Comparison of ENCODE assay signal across 29 cellular contexts in genomic region chr3:24886511-24886910, GRCh38.
"Had no signal": no experiment of that assay in that cellular context is flagged by ENCODE, and none has a peak within 500 bp of the region (broad histone marks: within the 10 kb centered on the region; RNA-seq: fewer than 3 reads in every experiment).

No MANE protein-coding gene starts in this region.

- H3K36me3 ChIP-seq: ascending aorta, cardiac muscle cell, SJCRH30 had no signal

- H3K36me3 Mint-ChIP-seq: activated naive CD4-positive, alpha-beta T cell treated with anti-CD3 and anti-CD28 coated beads, Interleukin-2, amount 50 U/mL, for 24 hours; activated naive CD8-positive, alpha-beta T cell treated with anti-CD3 and anti-CD28 coated beads, Interleukin-2, amount 10 ng/mL, durations not matched to agents 7 days and 5 days; IgD-negative memory B cell had no signal

- H3K27me3 Mint-ChIP-seq: activated CD4-positive, alpha-beta T cell treated with anti-CD3 and anti-CD28 coated beads for 36 hours; activated CD4-positive, alpha-beta T cell treated with anti-CD3 and anti-CD28 coated beads, Interleukin-2, amount 10 ng/mL, durations not matched to agents 7 days and 5 days; activated naive CD4-positive, alpha-beta T cell treated with anti-CD3 and anti-CD28 coated beads, Interleukin-2, amount 50 U/mL, for 24 hours; activated naive CD8-positive, alpha-beta T cell treated with anti-CD3 and anti-CD28 coated beads, Interleukin-2, amount 10 ng/mL, durations not matched to agents 7 days and 5 days; activated T-cell treated with anti-CD3 and anti-CD28 coated beads, Interleukin-2, amount 50 U/mL, for 24 hours; central memory CD8-positive, alpha-beta T cell; IgD-negative memory B cell had no signal

- H3K4me1 Mint-ChIP-seq: activated CD4-positive, alpha-beta T cell treated with anti-CD3 and anti-CD28 coated beads for 36 hours; activated CD4-positive, alpha-beta T cell treated with anti-CD3 and anti-CD28 coated beads, Interleukin-2, amount 10 ng/mL, durations not matched to agents 7 days and 5 days; activated naive CD4-positive, alpha-beta T cell treated with anti-CD3 and anti-CD28 coated beads, Interleukin-2, amount 50 U/mL, for 24 hours; activated naive CD8-positive, alpha-beta T cell treated with anti-CD3 and anti-CD28 coated beads, Interleukin-2, amount 10 ng/mL, durations not matched to agents 7 days and 5 days; central memory CD8-positive, alpha-beta T cell; IgD-negative memory B cell had no signal

- DNase-seq: activated CD4-positive, alpha-beta T cell treated with anti-CD3 and anti-CD28 coated beads for 36 hours; activated CD4-positive, alpha-beta T cell treated with anti-CD3 and anti-CD28 coated beads, Interleukin-2, amount 10 ng/mL, durations not matched to agents 7 days and 5 days; activated CD4-positive, alpha-beta T cell treated with anti-CD3 and anti-CD28 coated beads, Interleukin-2, amount 50 U/mL, for 48 hours; activated CD8-positive, alpha-beta T cell treated with anti-CD3 and anti-CD28 coated beads, Interleukin-2, amount 10 ng/mL, durations not matched to agents 7 days and 5 days; activated gamma-delta T cell; activated naive CD4-positive, alpha-beta T cell treated with Interleukin-2 at 50 U/mL for 16 hours; activated naive CD8-positive, alpha-beta T cell treated with anti-CD3 and anti-CD28 coated beads, Interleukin-2, amount 10 ng/mL, durations not matched to agents 7 days and 5 days; activated T-cell treated with anti-CD3 and anti-CD28 coated beads, Interleukin-2, amount 50 U/mL, for 24 hours; amygdala; Karpas-422; KBM-7; NCI-H1436 treated with DMSO at 0.1 percent for 48 hours; NCI-H1694 treated with DMSO at 0.1 percent for 48 hours; NCI-H2029; NCI-H2227 treated with DMSO at 0.1 percent for 48 hours; NCI-H446; SHP77 had no signal

- H3K27me3 ChIP-seq: ascending aorta, cardiac muscle cell, SJCRH30 had no signal

- H3K4me1 ChIP-seq: ascending aorta, SJCRH30 had no signal

- ATAC-seq: activated CD4-positive, alpha-beta T cell treated with anti-CD3 and anti-CD28 coated beads for 36 hours; activated CD4-positive, CD25-positive, alpha-beta regulatory T cell treated with anti-CD3 and anti-CD28 coated beads, Interleukin-2, amount 50 U/mL, for 24 hours; activated CD8-positive, alpha-beta T cell treated with anti-CD3 and anti-CD28 coated beads, Interleukin-2, amount 10 ng/mL, durations not matched to agents 7 days and 5 days; Panc1 had no signal

- H3K4me3 Mint-ChIP-seq: activated CD4-positive, alpha-beta T cell treated with anti-CD3 and anti-CD28 coated beads for 36 hours; activated CD4-positive, alpha-beta T cell treated with anti-CD3 and anti-CD28 coated beads, Interleukin-2, amount 10 ng/mL, durations not matched to agents 7 days and 5 days; activated CD8-positive, alpha-beta T cell treated with anti-CD3 and anti-CD28 coated beads, Interleukin-2, amount 10 ng/mL, durations not matched to agents 7 days and 5 days; activated naive CD4-positive, alpha-beta T cell treated with anti-CD3 and anti-CD28 coated beads, Interleukin-2, amount 50 U/mL, for 24 hours; activated naive CD8-positive, alpha-beta T cell treated with anti-CD3 and anti-CD28 coated beads, Interleukin-2, amount 10 ng/mL, durations not matched to agents 7 days and 5 days; activated T-cell treated with anti-CD3 and anti-CD28 coated beads, Interleukin-2, amount 50 U/mL, for 24 hours; central memory CD8-positive, alpha-beta T cell; IgD-negative memory B cell; T-helper 1 cell treated with Interleukin-12 subunit alpha and Interleukin-12 subunit beta and Interleukin-4 antibody, amounts not matched to agents 30 μg/mL and 1 μg/mL, for 36 hours; T-helper 2 cell treated with Interferon-gamma antibody and Interleukin-4, amounts not matched to agents 5 μg/mL and 100 μg/mL, for 36 hours had no signal

- H3K4me3 ChIP-seq: ascending aorta, cardiac muscle cell, SJCRH30, SK-N-MC had no signal

- H3K27ac ChIP-seq: ascending aorta, cardiac muscle cell, SJCRH30, SK-N-MC had no signal

- H3K27ac Mint-ChIP-seq: activated CD4-positive, alpha-beta T cell treated with anti-CD3 and anti-CD28 coated beads for 36 hours; activated CD4-positive, alpha-beta T cell treated with anti-CD3 and anti-CD28 coated beads, Interleukin-2, amount 10 ng/mL, durations not matched to agents 7 days and 5 days; activated CD8-positive, alpha-beta T cell treated with anti-CD3 and anti-CD28 coated beads, Interleukin-2, amount 10 ng/mL, durations not matched to agents 7 days and 5 days; activated naive CD4-positive, alpha-beta T cell treated with anti-CD3 and anti-CD28 coated beads, Interleukin-2, amount 50 U/mL, for 24 hours; activated naive CD8-positive, alpha-beta T cell treated with anti-CD3 and anti-CD28 coated beads, Interleukin-2, amount 10 ng/mL, durations not matched to agents 7 days and 5 days; activated T-cell treated with anti-CD3 and anti-CD28 coated beads, Interleukin-2, amount 50 U/mL, for 24 hours; activated T-helper 2 cell treated with anti-CD3 and anti-CD28 coated beads, Interferon-gamma antibody, Interleukin-2, Interleukin-4, amounts not matched to agents 10 μg/mL and 5 μg/mL and 100 μg/mL, durations not matched to agents 14 hours and 24 hours and 36 hours; IgD-negative memory B cell; T-helper 1 cell treated with Interleukin-12 subunit alpha and Interleukin-12 subunit beta and Interleukin-4 antibody, amounts not matched to agents 30 μg/mL and 1 μg/mL, for 36 hours; T-helper 2 cell treated with Interferon-gamma antibody and Interleukin-4, amounts not matched to agents 5 μg/mL and 100 μg/mL, for 36 hours had no signal

- H3K9me3 Mint-ChIP-seq: activated CD4-positive, alpha-beta T cell treated with anti-CD3 and anti-CD28 coated beads, Interleukin-2, amount 10 ng/mL, durations not matched to agents 7 days and 5 days; activated naive CD4-positive, alpha-beta T cell treated with anti-CD3 and anti-CD28 coated beads, Interleukin-2, amount 50 U/mL, for 24 hours; activated T-cell treated with anti-CD3 and anti-CD28 coated beads, Interleukin-2, amount 50 U/mL, for 24 hours; activated T-helper 2 cell treated with anti-CD3 and anti-CD28 coated beads, Interferon-gamma antibody, Interleukin-2, Interleukin-4, amounts not matched to agents 10 μg/mL and 5 μg/mL and 100 μg/mL, durations not matched to agents 14 hours and 24 hours and 36 hours; IgD-negative memory B cell; T-helper 1 cell treated with Interleukin-12 subunit alpha and Interleukin-12 subunit beta and Interleukin-4 antibody, amounts not matched to agents 30 μg/mL and 1 μg/mL, for 36 hours; T-helper 2 cell treated with Interferon-gamma antibody and Interleukin-4, amounts not matched to agents 5 μg/mL and 100 μg/mL, for 36 hours had no signal
